27 cellular contexts compared by ENCODE assay signal in genomic region chr1:205109269-205109668, GRCh38.
"Had no signal": no experiment of that assay in that cellular context is flagged by ENCODE, and none has a peak within 500 bp of the region (broad histone marks: within the 10 kb centered on the region; RNA-seq: fewer than 3 reads in every experiment).

No MANE protein-coding gene starts in this region.

- H3K9me3 Mint-ChIP-seq: endodermal cell, immature natural killer cell, memory B cell, mesothelial cell of epicardium, nephron had no signal

- H3K4me3 Mint-ChIP-seq: endodermal cell, immature natural killer cell, memory B cell, mesothelial cell of epicardium, nephron had no signal

- ATAC-seq: foreskin keratinocyte; left cardiac atrium; lower lobe of right lung; psoas muscle; sciatic nerve; stimulated activated naive CD8-positive, alpha-beta T cell treated with anti-CD3 and anti-CD28 coated beads, Interleukin-15, Interleukin-2, amounts not matched to agents 100 U/mL and 50 U/mL, for 24 hours; upper lobe of right lung had no signal

- H3K4me3 ChIP-seq: colonic mucosa, left ventricle myocardium inferior, lower lobe of right lung, psoas muscle, spleen, testis, tibial nerve, upper lobe of right lung, vagina had no signal

- H3K27me3 Mint-ChIP-seq: memory B cell had no signal

- H3K27me3 ChIP-seq: colonic mucosa, foreskin keratinocyte, spleen, testis, tibial nerve, upper lobe of right lung, vagina had no signal

- H3K9me3 ChIP-seq: colonic mucosa, left ventricle myocardium inferior, lower lobe of right lung, psoas muscle, spleen, testis, tibial nerve, upper lobe of right lung, vagina had no signal

- H3K79me2 ChIP-seq: parathyroid adenoma had no signal

- H3K27ac Mint-ChIP-seq: endodermal cell, mesothelial cell of epicardium, nephron had no signal

- H3K4me1 Mint-ChIP-seq: endodermal cell, mesothelial cell of epicardium had no signal

- DNase-seq: colonic mucosa; dermis blood vessel endothelial cell; effector CD4-positive, alpha-beta T cell; endodermal cell; erythroblast; foreskin keratinocyte; immature natural killer cell; kidney; left cardiac atrium; left ventricle myocardium inferior; lower lobe of right lung; occipital lobe; psoas muscle; spleen; stimulated activated CD4-positive, alpha-beta T cell treated with anti-CD3 and anti-CD28 coated beads, Interleukin-15, amount 100 ng/mL, for 24 hours; stimulated activated CD4-positive, alpha-beta T cell treated with anti-CD3 and anti-CD28 coated beads, Interleukin-1b, Interleukin-23, amount 100 ng/mL, for 48 hours; stimulated activated CD4-positive, alpha-beta T cell treated with anti-CD3 and anti-CD28 coated beads, Interleukin-4, amount 100 ng/mL, for 4 hours; stimulated activated naive CD8-positive, alpha-beta T cell treated with anti-CD3 and anti-CD28 coated beads, Interleukin-15, Interleukin-2, amounts not matched to agents 100 U/mL and 50 U/mL, for 24 hours; testis; upper lobe of right lung had no signal

- H3K27ac ChIP-seq: colonic mucosa, foreskin keratinocyte, left ventricle myocardium inferior, lower lobe of right lung, parathyroid adenoma, psoas muscle, spleen, testis, tibial nerve, upper lobe of right lung, vagina had no signal

- H2AFZ ChIP-seq: parathyroid adenoma had no signal

- H3K9ac ChIP-seq: parathyroid adenoma had no signal

- H3K4me1 ChIP-seq: colonic mucosa, foreskin keratinocyte, left ventricle myocardium inferior, lower lobe of right lung, parathyroid adenoma, psoas muscle, testis, tibial nerve, upper lobe of right lung, vagina had no signal
